ENCODE assay signal across 19 cellular contexts in genomic region chr1:51962486-51963356, GRCh38. TPM values are rescaled to one million over a fixed set of nuclear protein-coding genes. Genes with fewer than 3 reads are reported as not detected.
"Had no signal": no experiment of that assay in that cellular context is flagged by ENCODE, and none has a peak within 500 bp of the region (broad histone marks: within the 10 kb centered on the region; RNA-seq: fewer than 3 reads in every experiment).

No MANE protein-coding gene starts in this region.

- H3K27me3 ChIP-seq: vagina had no signal

- H3K9me3 ChIP-seq: transverse colon, vagina had no signal

- H3K36me3 ChIP-seq: gastroesophageal sphincter, heart right ventricle, transverse colon, vagina had no signal

- H3K4me3 ChIP-seq: gastroesophageal sphincter, heart right ventricle, skin epidermis, transverse colon, vagina had no signal

- H3K4me1 ChIP-seq: gastroesophageal sphincter, heart right ventricle, vagina had no signal

- ATAC-seq: activated T-helper 17 cell treated with anti-CD3 and anti-CD28 coated beads, Interleukin-2, amount 50 U/mL, for 72 hours; gastroesophageal sphincter; heart right ventricle; natural killer cell treated with Interleukin-12 subunit alpha and Interleukin-12 subunit beta and Interleukin-15 and Interleukin-18, amount 100 ng/mL, for 72 hours had no signal

- DNase-seq: activated CD4-positive, alpha-beta T cell treated with anti-CD3 and anti-CD28 coated beads for 1 hour; activated CD4-positive, alpha-beta T cell treated with anti-CD3 and anti-CD28 coated beads, Interleukin-2, amount 50 U/mL, for 48 hours; activated naive CD4-positive, alpha-beta T cell treated with Interleukin-2 at 50 U/mL for 16 hours; aorta; dermis blood vessel endothelial cell; endodermal cell; erythroblast; heart right ventricle; stimulated activated CD4-positive, alpha-beta T cell treated with anti-CD3 and anti-CD28 coated beads, Interleukin-15, amount 100 ng/mL, for 24 hours; stimulated activated CD4-positive, alpha-beta T cell treated with anti-CD3 and anti-CD28 coated beads, Interleukin-4, amount 100 ng/mL, for 1 hour; stimulated activated naive B cell treated with anti-CD40 and anti-IgM and Interleukin-4, amounts not matched to agents 10 μg/mL and 1 μg/mL and 100 μg/mL, for 72 hours; substantia nigra; transverse colon had no signal

- H3K27ac ChIP-seq: gastroesophageal sphincter, heart right ventricle, skin epidermis, transverse colon, vagina had no signal

RNA-seq across cellular contexts. Expression of gene RAB3B, which starts 27.8 kb away (rescaled TPM):
- total RNA-seq: mesenteric fat pad had no signal
